In the genomic region with DNA sequence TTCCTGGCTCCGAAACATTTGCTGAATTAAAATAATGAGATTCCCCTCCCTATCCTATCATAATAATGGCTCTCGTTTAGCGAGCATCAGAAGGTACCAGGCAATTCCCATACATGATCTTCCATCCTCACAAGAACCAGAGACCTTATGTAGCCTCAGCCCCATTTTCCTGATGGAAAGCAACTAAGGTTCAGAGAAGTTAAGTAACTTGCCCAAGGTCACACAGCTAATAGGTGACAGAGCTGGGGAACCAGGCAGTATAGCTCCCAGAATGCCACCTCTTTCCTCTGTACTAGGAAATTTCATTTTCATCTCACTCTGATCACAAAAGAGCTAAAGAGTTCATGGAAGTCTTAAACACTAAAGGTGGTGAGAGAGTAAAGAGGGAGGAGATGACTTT, we compare ENCODE assay signal across 13 cellular contexts. TPM values are rescaled to one million over a fixed set of nuclear protein-coding genes. Genes with fewer than 3 reads are reported as not detected.
A peak's percentile ranks its signal among the peaks of the same experiment; 100 is the strongest.
DNase-seq lines count a peak whose midpoint lies in the region; ATAC-seq and TF ChIP-seq lines count a peak whose summit lies in the region.
"Had no signal": no experiment of that assay in that cellular context is flagged by ENCODE, and none has a peak within 500 bp of the region (broad histone marks: within the 10 kb centered on the region; RNA-seq: fewer than 3 reads in every experiment).

No MANE protein-coding gene starts in this region.

- H3K9me3 Mint-ChIP-seq in nephron progenitor cell (no peaks in the 10 kb centered on the region), progenitor cell of endocrine pancreas (ENCODE audit: low read depth) (no peaks in the 10 kb centered on the region), GM23338 (no peaks in the 10 kb centered on the region)
- H3K9me3 Mint-ChIP-seq: CD4-positive, CD25-positive, alpha-beta regulatory T cell had no signal

- H3K36me3 ChIP-seq in GM23338 (ENCODE audit: insufficient read depth), result no peaks in the 10 kb centered on the region
- H3K36me3 ChIP-seq: BLaER1 treated with 17β-estradiol and CSF1 and Interleukin-3, amounts not matched to agents 10 nM and 100 nM had no signal

- H3K36me3 Mint-ChIP-seq in nephron progenitor cell (ENCODE audit: low read depth) (no peaks in the 10 kb centered on the region), progenitor cell of endocrine pancreas (ENCODE audit: insufficient read depth) (peaks cover 2% of the 10 kb centered on the region), GM23338 (ENCODE audit: low read depth) (no peaks in the 10 kb centered on the region)
- H3K36me3 Mint-ChIP-seq: CD4-positive, CD25-positive, alpha-beta regulatory T cell had no signal

- no peak for DNase-seq in Jurkat, Clone E6-1 (ENCODE audit: low read depth, low spot score)
- DNase-seq in nephron progenitor cell, result no peak
- no peak for DNase-seq in progenitor cell of endocrine pancreas (ENCODE audit: low spot score, unreplicated experiment)
- DNase-seq in HuH-7.5 (ENCODE audit: low spot score), result no peak
- no peak for DNase-seq in NCI-H2029 (lab: John Stamatoyannopoulos, UW)
- DNase-seq in GM23338 (ENCODE audit: low spot score), result no peak
- no peak for DNase-seq in NCI-H146 treated with DMSO at 0.1 percent for 48 hours (lab: John Stamatoyannopoulos, UW; ENCODE audit: unreplicated experiment)
- DNase-seq: Calu3; CD4-positive, CD25-positive, alpha-beta regulatory T cell; DMS 273 treated with DMSO at 0.1 percent for 48 hours had no signal

- no peaks in the 10 kb centered on the region for H3K79me2 ChIP-seq in GM23338 (replicated peaks; ENCODE audit: insufficient read depth)

- H3K4me3 ChIP-seq in Jurkat, Clone E6-1 (ENCODE audit: low read length), result peak overlapping the region; percentile 89
- no peak overlapping the region for H3K4me3 ChIP-seq in GM23338
- H3K4me3 ChIP-seq: BLaER1 treated with 17β-estradiol and CSF1 and Interleukin-3, amounts not matched to agents 10 nM and 100 nM had no signal

- no peak for ATAC-seq in GM23338
- ATAC-seq: HCT116 had no signal

- no peak overlapping the region for H3K4me2 ChIP-seq in GM23338
- H3K4me2 ChIP-seq: BLaER1 treated with 17β-estradiol and CSF1 and Interleukin-3, amounts not matched to agents 10 nM and 100 nM had no signal

- H3K9me2 ChIP-seq in GM23338 (ENCODE audit: insufficient read depth), result no peaks in the 10 kb centered on the region

- H3K27me3 ChIP-seq in GM23338 (ENCODE audit: insufficient read depth), result peaks cover 56% of the 10 kb centered on the region

- H3K4me1 ChIP-seq in GM23338 (ENCODE audit: insufficient read depth), result peaks cover 8% of the 10 kb centered on the region

- no peaks in the 10 kb centered on the region; the same call in 1 of the 2 replicates for H4K20me1 ChIP-seq in GM23338 (replicated peaks; ENCODE audit: insufficient read depth)

- H3K4me1 Mint-ChIP-seq in nephron progenitor cell, result peaks cover 42% of the 10 kb centered on the region
- H3K4me1 Mint-ChIP-seq in progenitor cell of endocrine pancreas (ENCODE audit: low read depth), result peaks cover 16% of the 10 kb centered on the region
- H3K4me1 Mint-ChIP-seq in GM23338, result peaks cover 19% of the 10 kb centered on the region

- peaks cover 6% of the 10 kb centered on the region; the same call in 1 of the 2 replicates for H3F3A ChIP-seq in GM23338 (replicated peaks; ENCODE audit: low read depth)

- H3K4me3 Mint-ChIP-seq in nephron progenitor cell, result peak overlapping the region; percentile 88
- peak overlapping the region; percentile 29 for H3K4me3 Mint-ChIP-seq in progenitor cell of endocrine pancreas (ENCODE audit: low read depth)
- no peak overlapping the region; the same call in 2 of the 3 replicates for H3K4me3 Mint-ChIP-seq in GM23338
- H3K4me3 Mint-ChIP-seq: CD4-positive, CD25-positive, alpha-beta regulatory T cell had no signal

- H3K27me3 Mint-ChIP-seq in nephron progenitor cell (ENCODE audit: low read depth, poor library complexity) (peaks cover 70% of the 10 kb centered on the region), progenitor cell of endocrine pancreas (peaks cover 68% of the 10 kb centered on the region), GM23338 (ENCODE audit: insufficient read depth, low read depth, poor library complexity) (peaks cover 53% of the 10 kb centered on the region)

- H3K27ac ChIP-seq in VCaP (peak overlapping the region; percentile 90; the same call in 1 of the 2 replicates), GM23338 (ENCODE audit: low read depth) (no peak overlapping the region)
- H3K27ac ChIP-seq: BLaER1 treated with 17β-estradiol and CSF1 and Interleukin-3, amounts not matched to agents 10 nM and 100 nM had no signal

- no peak for TF ChIP-seq CTCF in VCaP (conservative IDR thresholded peaks at IDR 0.05)
- no peak for TF ChIP-seq CTCF in nephron progenitor cell (IDR thresholded peaks at IDR 0.05)
- TF ChIP-seq CTCF in progenitor cell of endocrine pancreas (IDR thresholded peaks at IDR 0.05; ENCODE audit: unreplicated experiment), result no peak
- TF ChIP-seq CTCF in GM23338 (conservative IDR thresholded peaks at IDR 0.05; ENCODE audit: low read depth in 2 of 2), result no peak

- no peak overlapping the region for H3K27ac Mint-ChIP-seq in nephron progenitor cell
- no peak overlapping the region for H3K27ac Mint-ChIP-seq in progenitor cell of endocrine pancreas
- H3K27ac Mint-ChIP-seq in GM23338, result no peak overlapping the region
- H3K27ac Mint-ChIP-seq: CD4-positive, CD25-positive, alpha-beta regulatory T cell had no signal

- no peak overlapping the region for H2AFZ ChIP-seq in GM23338

TF ChIP-seq in GM23338, 12 proteins besides CTCF, POLR2A, EP300 and RAD21 (continues in another document):
- TF ChIP-seq, protein P1, sequence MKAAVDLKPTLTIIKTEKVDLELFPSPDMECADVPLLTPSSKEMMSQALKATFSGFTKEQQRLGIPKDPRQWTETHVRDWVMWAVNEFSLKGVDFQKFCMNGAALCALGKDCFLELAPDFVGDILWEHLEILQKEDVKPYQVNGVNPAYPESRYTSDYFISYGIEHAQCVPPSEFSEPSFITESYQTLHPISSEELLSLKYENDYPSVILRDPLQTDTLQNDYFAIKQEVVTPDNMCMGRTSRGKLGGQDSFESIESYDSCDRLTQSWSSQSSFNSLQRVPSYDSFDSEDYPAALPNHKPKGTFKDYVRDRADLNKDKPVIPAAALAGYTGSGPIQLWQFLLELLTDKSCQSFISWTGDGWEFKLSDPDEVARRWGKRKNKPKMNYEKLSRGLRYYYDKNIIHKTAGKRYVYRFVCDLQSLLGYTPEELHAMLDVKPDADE (IDR thresholded peaks at IDR 0.05), result no peak
- TF ChIP-seq, protein P2, sequence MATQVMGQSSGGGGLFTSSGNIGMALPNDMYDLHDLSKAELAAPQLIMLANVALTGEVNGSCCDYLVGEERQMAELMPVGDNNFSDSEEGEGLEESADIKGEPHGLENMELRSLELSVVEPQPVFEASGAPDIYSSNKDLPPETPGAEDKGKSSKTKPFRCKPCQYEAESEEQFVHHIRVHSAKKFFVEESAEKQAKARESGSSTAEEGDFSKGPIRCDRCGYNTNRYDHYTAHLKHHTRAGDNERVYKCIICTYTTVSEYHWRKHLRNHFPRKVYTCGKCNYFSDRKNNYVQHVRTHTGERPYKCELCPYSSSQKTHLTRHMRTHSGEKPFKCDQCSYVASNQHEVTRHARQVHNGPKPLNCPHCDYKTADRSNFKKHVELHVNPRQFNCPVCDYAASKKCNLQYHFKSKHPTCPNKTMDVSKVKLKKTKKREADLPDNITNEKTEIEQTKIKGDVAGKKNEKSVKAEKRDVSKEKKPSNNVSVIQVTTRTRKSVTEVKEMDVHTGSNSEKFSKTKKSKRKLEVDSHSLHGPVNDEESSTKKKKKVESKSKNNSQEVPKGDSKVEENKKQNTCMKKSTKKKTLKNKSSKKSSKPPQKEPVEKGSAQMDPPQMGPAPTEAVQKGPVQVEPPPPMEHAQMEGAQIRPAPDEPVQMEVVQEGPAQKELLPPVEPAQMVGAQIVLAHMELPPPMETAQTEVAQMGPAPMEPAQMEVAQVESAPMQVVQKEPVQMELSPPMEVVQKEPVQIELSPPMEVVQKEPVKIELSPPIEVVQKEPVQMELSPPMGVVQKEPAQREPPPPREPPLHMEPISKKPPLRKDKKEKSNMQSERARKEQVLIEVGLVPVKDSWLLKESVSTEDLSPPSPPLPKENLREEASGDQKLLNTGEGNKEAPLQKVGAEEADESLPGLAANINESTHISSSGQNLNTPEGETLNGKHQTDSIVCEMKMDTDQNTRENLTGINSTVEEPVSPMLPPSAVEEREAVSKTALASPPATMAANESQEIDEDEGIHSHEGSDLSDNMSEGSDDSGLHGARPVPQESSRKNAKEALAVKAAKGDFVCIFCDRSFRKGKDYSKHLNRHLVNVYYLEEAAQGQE (IDR thresholded peaks at IDR 0.05; ENCODE audit: unreplicated experiment), result no peak
- TF ChIP-seq JUNB (IDR thresholded peaks at IDR 0.05; ENCODE audit: unreplicated experiment), result no peak
- no peak for TF ChIP-seq ZNF114 (CRISPR knock-in tag; IDR thresholded peaks at IDR 0.05)
- TF ChIP-seq EZH2phosphoT487 (IDR thresholded peaks at IDR 0.05; ENCODE audit: unreplicated experiment), result no peak
- no peak for TF ChIP-seq ZNF331 (CRISPR knock-in tag; IDR thresholded peaks at IDR 0.05; ENCODE audit: low read depth)
- no peak for TF ChIP-seq EZH2 (IDR thresholded peaks at IDR 0.05; ENCODE audit: low read depth, unreplicated experiment)
- no peak for TF ChIP-seq POLR2AphosphoS5 (IDR thresholded peaks at IDR 0.05; ENCODE audit: low read depth)
- TF ChIP-seq STAT1 (IDR thresholded peaks at IDR 0.05; ENCODE audit: unreplicated experiment), result no peak

RNA-seq across cellular contexts. Expression of a gene that starts 2.4 kb away (rescaled TPM):
- 68.0 TPM for polyA plus RNA-seq in Jurkat, Clone E6-1 (2012; ENCODE audit: insufficient read depth, insufficient read length)
- total RNA-seq in progenitor cell of endocrine pancreas, result 23.8 and 25.5 TPM in 2 replicates
- total RNA-seq in GM23338 (2014; rRNA removed; shearing (Covaris generic)), result 1.7 and 2.0 TPM in 2 replicates
- 0.37 and 0.76 TPM in 2 replicates for polyA plus RNA-seq in GM23338 (2016; fragmentation: Nextera tagmentation; extraction: Ambion mirVana)
- total RNA-seq: Calu3 had no signal
- polyA plus RNA-seq: CD4-positive, CD25-positive, alpha-beta regulatory T cell had no signal
